1 cellular context compared by ENCODE assay signal in the genomic region with DNA sequence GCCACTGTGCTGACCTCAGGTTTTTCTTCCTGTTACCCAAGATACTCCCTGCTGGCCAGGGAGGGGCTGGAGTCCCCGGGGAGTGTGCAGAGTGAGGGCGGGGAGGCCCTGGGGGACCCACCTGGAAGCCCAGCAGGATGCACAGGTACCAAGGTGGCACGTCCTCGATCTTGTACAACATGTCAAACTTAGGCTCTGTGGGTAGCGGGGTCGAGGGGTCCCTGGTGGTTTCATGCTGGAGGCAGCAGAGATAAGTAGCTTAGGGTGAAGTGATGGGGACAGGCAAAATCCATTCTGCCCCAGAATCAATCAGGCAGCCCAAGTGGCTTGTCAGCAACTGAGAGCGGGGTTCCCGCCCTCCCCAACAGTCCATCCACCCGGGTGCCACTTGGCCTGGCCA.
TF ChIP-seq lines count a peak whose summit lies in the region.

No MANE protein-coding gene starts in this region.

TF ChIP-seq in A549, 52 proteins besides CTCF, POLR2A, EP300 and RAD21 (continued from another document):
- no peak for TF ChIP-seq CHD2 (IDR thresholded peaks at IDR 0.05; ENCODE audit: low read length, partially characterized antibody)
